Comparison of ENCODE assay signal across 8 cellular contexts in the genomic region with DNA sequence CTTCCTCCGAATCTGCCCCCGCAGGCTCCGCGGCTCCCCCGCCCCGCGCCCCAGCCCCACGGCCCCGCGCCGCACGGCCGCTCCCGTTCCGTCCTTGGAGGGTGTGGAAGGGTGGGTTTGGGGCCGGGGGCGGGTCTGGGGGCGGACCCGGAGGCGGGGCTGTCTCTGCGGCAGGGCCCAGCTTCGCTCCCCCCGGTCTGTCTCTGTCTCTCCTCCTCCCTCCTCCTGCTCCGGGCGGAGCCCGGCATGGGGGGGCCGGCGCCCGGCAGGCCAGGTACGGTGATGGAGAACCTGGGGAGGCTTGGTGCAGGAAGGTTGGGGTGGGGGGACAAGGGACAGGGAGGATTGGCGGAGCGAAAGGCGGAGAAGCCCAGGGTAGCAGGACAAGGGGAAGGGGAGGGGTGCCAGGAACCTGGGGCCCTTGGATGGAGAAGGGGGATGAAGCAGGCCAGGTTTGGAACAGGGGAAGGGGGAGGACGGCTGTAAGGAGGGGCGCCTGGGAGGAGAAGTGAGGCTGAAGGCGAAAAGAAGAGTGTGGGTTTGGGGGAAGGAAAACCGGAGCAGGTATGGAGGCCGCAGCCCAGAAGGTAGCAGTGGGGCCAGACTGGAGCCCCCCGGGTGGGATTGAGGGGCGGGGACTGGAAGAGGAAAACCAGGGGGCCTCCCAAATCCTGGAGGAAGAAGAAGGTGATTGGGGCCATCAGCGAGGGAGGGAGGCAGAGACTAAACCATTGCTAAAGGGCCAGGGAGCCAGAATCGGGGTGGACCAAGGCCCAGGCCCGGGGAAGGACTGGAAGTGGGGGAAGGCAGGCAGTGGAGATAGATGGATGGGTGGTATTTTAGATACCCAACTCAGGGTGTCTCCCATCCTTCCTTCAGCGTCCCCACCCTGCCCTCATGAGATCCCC. TPM values are rescaled to one million over a fixed set of nuclear protein-coding genes. Genes with fewer than 3 reads are reported as not detected.
A peak's percentile ranks its signal among the peaks of the same experiment; 100 is the strongest.
DNase-seq lines count a peak whose midpoint lies in the region; ATAC-seq, FAIRE-seq and TF ChIP-seq lines count a peak whose summit lies in the region.

A gene (plus strand): TSS at position 200 of the 908 bp plus-strand sequence. CDS start 1,385 bp downstream, outside the sequence.

- H3K4me3 ChIP-seq in CD4-positive, CD25-positive, alpha-beta regulatory T cell (ENCODE audit: low read depth, low read length): peak within 1 kb of the TSS; percentile 17
- peak within 1 kb of the TSS; percentile 36 to 60 (median 37) for H3K4me3 ChIP-seq in endothelial cell of umbilical vein (replicated peaks in 1 of 3; ENCODE audit: insufficient read depth in 1 of 3, low read depth in 1 of 3, low read length in 3 of 3)
- H3K4me3 ChIP-seq in stomach smooth muscle (ENCODE audit: low read length in 2 of 2): peak within 1 kb of the TSS; percentile 53 to 69

- peaks cover 2% of the 10 kb centered on the region for H3K79me2 ChIP-seq in endothelial cell of umbilical vein (ENCODE audit: control insufficient read depth, insufficient read depth, low read length)

- dilution Hi-C loops in endothelial cell of umbilical vein (cut with MboI; ENCODE audit: extremely low pct_ligation_motif_present, low sequenced_read_pairs): no loop called here

- no peaks in the 10 kb centered on the region for H3K9me3 Mint-ChIP-seq in CD4-positive, CD25-positive, alpha-beta regulatory T cell
- no peaks in the 10 kb centered on the region for H3K9me3 Mint-ChIP-seq in activated CD8-positive, alpha-beta T cell treated with anti-CD3 and anti-CD28 coated beads for 36 hours

- no peak for TF ChIP-seq CTCF in activated CD8-positive, alpha-beta T cell treated with anti-CD3 and anti-CD28 coated beads for 36 hours (IDR thresholded peaks at IDR 0.05)
- no peak for TF ChIP-seq CTCF in endothelial cell of umbilical vein (IDR thresholded peaks at IDR 0.05; ENCODE audit: extremely low read depth in 1 of 2, insufficient read depth in 1 of 2, low read depth in 1 of 2, low read length in 2 of 2)

- POLR2A ChIA-PET in activated CD8-positive, alpha-beta T cell treated with anti-CD3 and anti-CD28 coated beads for 36 hours (lab: Charles Lee): interaction anchor here (0.8 to 1.9 kb wide), 3 partner anchors 14 to 100 kb away, joined by 3 to 5 read pairs (median 5); no protein-coding TSS in a partner anchor
- POLR2A ChIA-PET in endothelial cell of umbilical vein (lab: Charles Lee): no interaction called here

- peak; percentile 53 for FAIRE-seq in endothelial cell of umbilical vein (lab: Jason Lieb, UNC)

- H3K9me1 ChIP-seq in endothelial cell of umbilical vein (replicated peaks; ENCODE audit: control insufficient read depth, extremely low read depth, insufficient read depth, low read length): no peaks in the 10 kb centered on the region

- intact Hi-C loops in activated CD8-positive, alpha-beta T cell treated with anti-CD3 and anti-CD28 coated beads for 36 hours (cut with micrococcal nuclease): no loop called here
- intact Hi-C loops in endothelial cell of umbilical vein (cut with micrococcal nuclease): loop anchor here (1.0 kb wide), 3 partner anchors 15 to 75 kb away; no protein-coding TSS in a partner anchor

- CTCF ChIA-PET in activated CD8-positive, alpha-beta T cell treated with anti-CD3 and anti-CD28 coated beads for 36 hours (lab: Charles Lee): interaction anchor here (1.6 to 3.0 kb wide), 3 partner anchors 14 to 76 kb away, joined by 6 to 26 read pairs (median 21); no protein-coding TSS in a partner anchor
- CTCF ChIA-PET in endothelial cell of umbilical vein (lab: Charles Lee): interaction anchor here (0.6 to 3.0 kb wide), 11 partner anchors 8 to 241 kb away, joined by 3 to 55 read pairs (median 5); a partner anchor contains a TSS

- TF ChIP-seq POLR2A in endothelial cell of umbilical vein (IDR thresholded peaks at IDR 0.05; ENCODE audit: low read depth, low read length): no peak

- peak within 1 kb of the TSS; percentile 85 for H2AFZ ChIP-seq in endothelial cell of umbilical vein (ENCODE audit: low read depth, low read length)

- peaks cover 0 to 30% (median 13%) of the 10 kb centered on the region in 4 donors for H3K4me1 Mint-ChIP-seq in CD4-positive, CD25-positive, alpha-beta regulatory T cell
- peaks cover 15% of the 10 kb centered on the region for H3K4me1 Mint-ChIP-seq in activated CD8-positive, alpha-beta T cell treated with anti-CD3 and anti-CD28 coated beads for 36 hours (ENCODE audit: low read depth)

- H3K27me3 Mint-ChIP-seq in CD4-positive, CD25-positive, alpha-beta regulatory T cell: peaks cover 8% of the 10 kb centered on the region
- no peaks in the 10 kb centered on the region for H3K27me3 Mint-ChIP-seq in activated CD8-positive, alpha-beta T cell treated with anti-CD3 and anti-CD28 coated beads for 36 hours

- H4K20me1 ChIP-seq in endothelial cell of umbilical vein (replicated peaks; ENCODE audit: control insufficient read depth, extremely low read depth, insufficient read depth, low read length): no peaks in the 10 kb centered on the region

- no peak within 1 kb of the TSS for H3K9ac ChIP-seq in endothelial cell of umbilical vein (replicated peaks; ENCODE audit: extremely low read depth, insufficient read depth, low read length)
- H3K9ac ChIP-seq in stomach smooth muscle (ENCODE audit: low read length in 2 of 2): peak within 1 kb of the TSS; percentile 15 to 58

- no peaks in the 10 kb centered on the region for H3K27me3 ChIP-seq in CD4-positive, CD25-positive, alpha-beta regulatory T cell (ENCODE audit: control insufficient read depth, insufficient read depth, low read length)
- H3K27me3 ChIP-seq in endothelial cell of umbilical vein (ENCODE audit: control insufficient read depth in 2 of 2, insufficient read depth in 2 of 2, low read length in 2 of 2) (no peaks in the 10 kb centered on the region), stomach smooth muscle (ENCODE audit: control insufficient read depth in 1 of 2, insufficient read depth in 2 of 2, low read length in 2 of 2) (no peaks in the 10 kb centered on the region)

- no peaks in the 10 kb centered on the region for H3K36me3 ChIP-seq in CD4-positive, CD25-positive, alpha-beta regulatory T cell (ENCODE audit: control insufficient read depth, insufficient read depth, low read length)
- no peaks in the 10 kb centered on the region for H3K36me3 ChIP-seq in endothelial cell of umbilical vein (ENCODE audit: control insufficient read depth in 2 of 2, extremely low read depth in 1 of 2, insufficient read depth in 2 of 2, low read length in 2 of 2)
- H3K36me3 ChIP-seq in stomach smooth muscle (ENCODE audit: control insufficient read depth in 2 of 2, insufficient read depth in 2 of 2, low read length in 2 of 2): no peaks in the 10 kb centered on the region

- peak within 1 kb of the TSS; percentile 41 for H3K4me2 ChIP-seq in endothelial cell of umbilical vein (ENCODE audit: insufficient read depth, low read length)

- no TSS peak for BruUV-seq in endothelial cell of umbilical vein (replicated peaks; lab: Mats Ljungman, UMichigan)

- H3K27ac ChIP-seq in CD4-positive, CD25-positive, alpha-beta regulatory T cell (ENCODE audit: insufficient read depth, low read length, poor library complexity, severe bottlenecking): peak within 1 kb of the TSS; percentile 28
- H3K27ac ChIP-seq in endothelial cell of umbilical vein (ENCODE audit: insufficient read depth, low read depth, low read length) (no peak within 1 kb of the TSS), stomach smooth muscle (ENCODE audit: low read length) (no peak within 1 kb of the TSS)

- H3K36me3 Mint-ChIP-seq in CD4-positive, CD25-positive, alpha-beta regulatory T cell: no peaks in the 10 kb centered on the region
- no peaks in the 10 kb centered on the region for H3K36me3 Mint-ChIP-seq in activated CD8-positive, alpha-beta T cell treated with anti-CD3 and anti-CD28 coated beads for 36 hours (ENCODE audit: low read depth)

- H3K27ac Mint-ChIP-seq in CD4-positive, CD25-positive, alpha-beta regulatory T cell: peak within 1 kb of the TSS; percentile 82 to 87 (median 87)
- H3K27ac Mint-ChIP-seq in activated CD8-positive, alpha-beta T cell treated with anti-CD3 and anti-CD28 coated beads for 36 hours: peak within 1 kb of the TSS; percentile 52

- H3K4me1 ChIP-seq in CD4-positive, CD25-positive, alpha-beta regulatory T cell (ENCODE audit: control insufficient read depth, insufficient read depth, low read length, poor library complexity, severe bottlenecking): peaks cover 24% of the 10 kb centered on the region
- H3K4me1 ChIP-seq in endothelial cell of umbilical vein (ENCODE audit: control insufficient read depth, extremely low read depth, insufficient read depth, low read length) (peaks cover 15% of the 10 kb centered on the region), stomach smooth muscle (ENCODE audit: control insufficient read depth, insufficient read depth, low read length) (peaks cover 17% of the 10 kb centered on the region)

- H3K4me3 Mint-ChIP-seq in CD4-positive, CD25-positive, alpha-beta regulatory T cell: peak within 1 kb of the TSS; percentile 78 to 88 (median 85)
- peak within 1 kb of the TSS; percentile 79 for H3K4me3 Mint-ChIP-seq in activated CD8-positive, alpha-beta T cell treated with anti-CD3 and anti-CD28 coated beads for 36 hours

- no peaks in the 10 kb centered on the region for H3K9me3 ChIP-seq in CD4-positive, CD25-positive, alpha-beta regulatory T cell (ENCODE audit: control insufficient read depth in 2 of 2, low read length in 2 of 2)
- H3K9me3 ChIP-seq in endothelial cell of umbilical vein (replicated peaks; ENCODE audit: control insufficient read depth, insufficient read depth, low read length): no peaks in the 10 kb centered on the region
- H3K9me3 ChIP-seq in stomach smooth muscle (ENCODE audit: control insufficient read depth in 2 of 2, low read length in 2 of 2): no peaks in the 10 kb centered on the region

- peak in 2 of 3 donors; percentile 52 to 58 for DNase-seq in CD4-positive, CD25-positive, alpha-beta regulatory T cell
- DNase-seq in NCI-H1694 treated with DMSO at 0.1 percent for 48 hours (lab: John Stamatoyannopoulos, UW) (peak; percentile 44), endothelial cell of umbilical vein (ENCODE audit: low read depth, low spot score) (peak; percentile 53), midbrain (lab: John Stamatoyannopoulos, UW) (peak; percentile 64), AML-193 (lab: John Stamatoyannopoulos, UW) (no peak)
- DNase-seq in activated CD8-positive, alpha-beta T cell treated with anti-CD3 and anti-CD28 coated beads for 36 hours: no peak

- peak; percentile 27 to 28 for ATAC-seq in CD4-positive, CD25-positive, alpha-beta regulatory T cell (ENCODE audit: low read depth in 2 of 2)
- peak; percentile 28 for ATAC-seq in GM21723 (IDR thresholded peaks at IDR 0.05; ENCODE audit: unreplicated experiment)
- ATAC-seq in activated CD8-positive, alpha-beta T cell treated with anti-CD3 and anti-CD28 coated beads for 36 hours: peak; percentile 3

RNA-seq across cellular contexts. Expression of the gene that starts here (rescaled TPM):
- total RNA-seq in CD4-positive, CD25-positive, alpha-beta regulatory T cell: 0.89 TPM
- polyA plus RNA-seq in CD4-positive, CD25-positive, alpha-beta regulatory T cell: not detected
- under 1 TPM; 0.32 to 0.38 TPM for total RNA-seq in activated CD8-positive, alpha-beta T cell treated with anti-CD3 and anti-CD28 coated beads for 36 hours
- total RNA-seq in endothelial cell of umbilical vein: 2.0 and 2.8 TPM in 2 replicates
- polyA plus RNA-seq in endothelial cell of umbilical vein: 0.37 and 0.46 TPM in 2 replicates
- 0.34 and 0.76 TPM in 2 replicates for polyA plus RNA-seq in endothelial cell of umbilical vein (2011; cell fraction: cytosol; rRNA removed)
- polyA plus RNA-seq in endothelial cell of umbilical vein (2011; cell fraction: nucleus; rRNA removed): 1.0 and 1.1 TPM in 2 replicates
- polyA plus RNA-seq in endothelial cell of umbilical vein (2012): 1.2 and 3.3 TPM in 2 replicates
- 0.27 and 0.38 TPM in 2 replicates for polyA minus RNA-seq in endothelial cell of umbilical vein
- polyA minus RNA-seq in endothelial cell of umbilical vein (2011; cell fraction: cytosol; rRNA and poly(A)+ RNA removed): not detected
- 0.34 TPM in 1 of 2 replicates, not detected in the other for polyA minus RNA-seq in endothelial cell of umbilical vein (2011; cell fraction: nucleus; rRNA and poly(A)+ RNA removed)

Comparison
In these comparisons a context has a peak if more than half of its experiments do, and no peak if none do; other contexts are left out.
1. Peak in DNase-seq, ATAC-seq, H3K4me3 ChIP-seq and H3K27ac ChIP-seq in CD4-positive, CD25-positive, alpha-beta regulatory T cell; RNA of the gene not detected or under 1 TPM.
2. Peak in ATAC-seq in activated CD8-positive, alpha-beta T cell treated with anti-CD3 and anti-CD28 coated beads for 36 hours; RNA of the gene not detected or under 1 TPM.
3. DNase-seq: peak in NCI-H1694 treated with DMSO at 0.1 percent for 48 hours (single experiment), endothelial cell of umbilical vein (single experiment) and midbrain (single experiment); none in activated CD8-positive, alpha-beta T cell treated with anti-CD3 and anti-CD28 coated beads for 36 hours (single experiment) and AML-193 (0 of 2).
4. Peak in every context shown above with its lines, with median percentiles within 50 percentile points of each other: ATAC-seq and H3K4me3 ChIP-seq.